In genomic region chr1:21896026-21896425, GRCh38 we compare ENCODE assay signal across 16 cellular contexts. TPM values are rescaled to one million over a fixed set of nuclear protein-coding genes. Genes with fewer than 3 reads are reported as not detected.
DNase-seq lines count a peak whose midpoint lies in the region; ATAC-seq and TF ChIP-seq lines count a peak whose summit lies in the region.
"Had no signal": no experiment of that assay in that cellular context is flagged by ENCODE, and none has a peak within 500 bp of the region (broad histone marks: within the 10 kb centered on the region; RNA-seq: fewer than 3 reads in every experiment).

No MANE protein-coding gene starts in this region.

- no peak for DNase-seq in caudate nucleus (lab: John Stamatoyannopoulos, UW)
- no peak for DNase-seq in left lung
- DNase-seq in SKM-1 treated with dmso at 0.1 percent for 144 hours (lab: John Stamatoyannopoulos, UW; ENCODE audit: unreplicated experiment), result no peak
- no peak for DNase-seq in DMS 273 treated with DMSO at 0.1 percent for 48 hours (lab: John Stamatoyannopoulos, UW)
- DNase-seq in GM19240 (ENCODE audit: insufficient read length, low spot score), result no peak
- DNase-seq: activated CD4-positive, alpha-beta memory T cell treated with anti-CD3 and anti-CD28 coated beads for 36 hours; CD4-positive, alpha-beta memory T cell; cortex of kidney; KG1; NCI-H1105 treated with DMSO at 0.1 percent for 48 hours; NCI-H2227 treated with DMSO at 0.1 percent for 48 hours had no signal

- intact Hi-C loops in left lung (cut with DNase I), result no loop called here

- H3K36me3 ChIP-seq in BLaER1 treated with 17β-estradiol and CSF1 and Interleukin-3, amounts not matched to agents 10 nM and 100 nM, result peaks cover 0 to 52% (median 25%) of the 10 kb centered on the region in 11 experiments; a peak in 12 of 22 replicates
- peaks cover 0 to 42% of the 10 kb centered on the region in 2 donors for H3K36me3 ChIP-seq in left lung

- H4K20me1 ChIP-seq in BLaER1 treated with 17β-estradiol and CSF1 and Interleukin-3, amounts not matched to agents 10 nM and 100 nM, result no peaks in the 10 kb centered on the region; a peak in 4 of 22 replicates

- TF ChIP-seq CTCF in left lung (IDR thresholded peaks at IDR 0.05), result no peak

- no peaks in the 10 kb centered on the region for H3K9me3 ChIP-seq in BLaER1 treated with 17β-estradiol and CSF1 and Interleukin-3, amounts not matched to agents 10 nM and 100 nM (replicated peaks in 1 of 11)
- H3K9me3 ChIP-seq in left lung, result no peaks in the 10 kb centered on the region

- ATAC-seq in left lung (no peak), GM21367 (IDR thresholded peaks at IDR 0.05; ENCODE audit: unreplicated experiment) (no peak)
- ATAC-seq: stimulated activated effector memory CD8-positive, alpha-beta T cell treated with anti-CD3 and anti-CD28 coated beads, Interleukin-12 subunit alpha, Interleukin-12 subunit beta, amount 100 ng/mL, for 72 hours had no signal

- H3K4me1 ChIP-seq in BLaER1 treated with 17β-estradiol and CSF1 and Interleukin-3, amounts not matched to agents 10 nM and 100 nM, result peaks cover 22 to 72% (median 69%) of the 10 kb centered on the region in 10 experiments
- H3K4me1 ChIP-seq in left lung, result peaks cover 15 to 46% of the 10 kb centered on the region in 2 donors

- peak overlapping the region in 9 of 11 experiments; percentile 46 to 95 (median 85); a peak in 17 of 22 replicates for H3K4me2 ChIP-seq in BLaER1 treated with 17β-estradiol and CSF1 and Interleukin-3, amounts not matched to agents 10 nM and 100 nM

- peak overlapping the region in 5 of 11 experiments; percentile 6 to 56 (median 34); a peak in 7 of 22 replicates for H3K27ac ChIP-seq in BLaER1 treated with 17β-estradiol and CSF1 and Interleukin-3, amounts not matched to agents 10 nM and 100 nM
- H3K27ac ChIP-seq in caudate nucleus (ENCODE audit: low read depth, low read length) (peak overlapping the region; percentile 36), left lung (peak overlapping the region; percentile 1 to 21), skin epidermis (peak overlapping the region in 11 of 21 experiments; percentile 9 to 89 (median 49))
- H3K27ac ChIP-seq: HL-60 had no signal

- H3K9ac ChIP-seq in BLaER1 treated with 17β-estradiol and CSF1 and Interleukin-3, amounts not matched to agents 10 nM and 100 nM, result peak overlapping the region in 6 of 11 experiments; percentile 11 to 57 (median 47); a peak in 9 of 22 replicates

- no peak overlapping the region for H3K4me3 ChIP-seq in BLaER1 treated with 17β-estradiol and CSF1 and Interleukin-3, amounts not matched to agents 10 nM and 100 nM
- H3K4me3 ChIP-seq in left lung (no peak overlapping the region), skin epidermis (no peak overlapping the region)

- H3K27me3 ChIP-seq in BLaER1 treated with 17β-estradiol and CSF1 and Interleukin-3, amounts not matched to agents 10 nM and 100 nM, result no peaks in the 10 kb centered on the region
- no peaks in the 10 kb centered on the region for H3K27me3 ChIP-seq in left lung

RNA-seq across cellular contexts. Expression of gene HSPG2, which starts 41.1 kb away (rescaled TPM):
- total RNA-seq in left lung, result 100 to 1,000 TPM; 324 to 434 TPM
